Comparison of ENCODE assay signal across 12 cellular contexts in genomic region chr19:41407271-41407670, GRCh38. TPM values are rescaled to one million over a fixed set of nuclear protein-coding genes. Genes with fewer than 3 reads are reported as not detected.
DNase-seq lines count a peak whose midpoint lies in the region; ATAC-seq, FAIRE-seq and TF ChIP-seq lines count a peak whose summit lies in the region.
"Had no signal": no experiment of that assay in that cellular context is flagged by ENCODE, and none has a peak within 500 bp of the region (broad histone marks: within the 10 kb centered on the region; RNA-seq: fewer than 3 reads in every experiment).

No MANE protein-coding gene starts in this region.

- intact Hi-C loops in left ventricle myocardium inferior (cut with micrococcal nuclease), result no loop called here

- H3K9ac ChIP-seq in NT2/D1 (ENCODE audit: insufficient read length, low read depth), result peak overlapping the region; percentile 76

- no peak overlapping the region for H3K4me3 ChIP-seq in NT2/D1 (ENCODE audit: insufficient read length, low read depth)
- H3K4me3 ChIP-seq in left ventricle myocardium inferior, result no peak overlapping the region
- peak overlapping the region in 1 of 2 experiments; percentile 21 for H3K4me3 ChIP-seq in neutrophil (ENCODE audit: low read depth in 1 of 2, low read length in 1 of 2)

- H3K4me3 Mint-ChIP-seq in T-helper 2 cell treated with Interferon-gamma antibody and Interleukin-4, amounts not matched to agents 5 μg/mL and 100 μg/mL, for 36 hours, result no peak overlapping the region
- H3K4me3 Mint-ChIP-seq: natural killer cell treated with Interleukin-12 subunit alpha and Interleukin-12 subunit beta and Interleukin-15 and Interleukin-18, amount 100 ng/mL, for 72 hours had no signal

- H3K9me3 Mint-ChIP-seq in T-helper 2 cell treated with Interferon-gamma antibody and Interleukin-4, amounts not matched to agents 5 μg/mL and 100 μg/mL, for 36 hours, result no peaks in the 10 kb centered on the region
- H3K9me3 Mint-ChIP-seq: natural killer cell treated with Interleukin-12 subunit alpha and Interleukin-12 subunit beta and Interleukin-15 and Interleukin-18, amount 100 ng/mL, for 72 hours had no signal

- H3K27me3 ChIP-seq in NT2/D1 (ENCODE audit: insufficient read depth, insufficient read length), result no peaks in the 10 kb centered on the region
- no peaks in the 10 kb centered on the region for H3K27me3 ChIP-seq in left ventricle myocardium inferior (ENCODE audit: low read depth)
- no peaks in the 10 kb centered on the region for H3K27me3 ChIP-seq in neutrophil

- H3K27ac ChIP-seq in left ventricle myocardium inferior (replicated peaks) (peak overlapping the region; percentile 87), neutrophil (peak overlapping the region; percentile 94)

- H3K4me1 ChIP-seq in NT2/D1 (ENCODE audit: insufficient read depth, insufficient read length) (peaks cover 17% of the 10 kb centered on the region), left ventricle myocardium inferior (peaks cover 98% of the 10 kb centered on the region), neutrophil (ENCODE audit: control insufficient read depth in 1 of 2, insufficient read depth in 1 of 2, low read depth in 1 of 2, low read length in 1 of 2) (peaks cover 66 to 67% of the 10 kb centered on the region in 2 experiments)

- TF ChIP-seq CTCF in left ventricle myocardium inferior (IDR thresholded peaks at IDR 0.05; ENCODE audit: borderline replicate concordance), result no peak
- peak; percentile 30 for TF ChIP-seq CTCF in neutrophil (IDR thresholded peaks at IDR 0.05)
- no peak for TF ChIP-seq CTCF in omental fat pad (IDR thresholded peaks at IDR 0.05)

- H3K4me1 Mint-ChIP-seq in T-helper 2 cell treated with Interferon-gamma antibody and Interleukin-4, amounts not matched to agents 5 μg/mL and 100 μg/mL, for 36 hours (ENCODE audit: low read depth), result no peaks in the 10 kb centered on the region

- ATAC-seq in HG03469 (IDR thresholded peaks at IDR 0.05; ENCODE audit: unreplicated experiment) (no peak), omental fat pad (ENCODE audit: low FRiP score) (no peak)
- ATAC-seq: natural killer cell treated with Interleukin-12 subunit alpha and Interleukin-12 subunit beta and Interleukin-15 and Interleukin-18, amount 100 ng/mL, for 72 hours had no signal

- peak; percentile 72 for FAIRE-seq in GM12891 (lab: Jason Lieb, UNC)
- no peak for FAIRE-seq in HTR-8/SVneo (lab: Jason Lieb, UNC)

- peaks cover 3% of the 10 kb centered on the region for H3K36me3 Mint-ChIP-seq in T-helper 2 cell treated with Interferon-gamma antibody and Interleukin-4, amounts not matched to agents 5 μg/mL and 100 μg/mL, for 36 hours (ENCODE audit: low read depth)
- H3K36me3 Mint-ChIP-seq: natural killer cell treated with Interleukin-12 subunit alpha and Interleukin-12 subunit beta and Interleukin-15 and Interleukin-18, amount 100 ng/mL, for 72 hours had no signal

- no peak overlapping the region for H3K27ac Mint-ChIP-seq in T-helper 2 cell treated with Interferon-gamma antibody and Interleukin-4, amounts not matched to agents 5 μg/mL and 100 μg/mL, for 36 hours
- H3K27ac Mint-ChIP-seq: natural killer cell treated with Interleukin-12 subunit alpha and Interleukin-12 subunit beta and Interleukin-15 and Interleukin-18, amount 100 ng/mL, for 72 hours had no signal

- no peak for TF ChIP-seq POLR2A in GM12891 (IDR thresholded peaks at IDR 0.05; ENCODE audit: low read depth, low read length)

- H3K9me3 ChIP-seq in NT2/D1 (ENCODE audit: insufficient read depth, low read length), result no peaks in the 10 kb centered on the region
- no peaks in the 10 kb centered on the region for H3K9me3 ChIP-seq in left ventricle myocardium inferior (replicated peaks)
- no peaks in the 10 kb centered on the region for H3K9me3 ChIP-seq in neutrophil

- DNase-seq in GM12891 (ENCODE audit: insufficient read length, low spot score) (no peak), NT2/D1 (ENCODE audit: low read depth, low spot score) (peak; percentile 30), left ventricle myocardium inferior (no peak), HTR-8/SVneo (ENCODE audit: insufficient read length, low spot score) (no peak), omental fat pad (ENCODE audit: low spot score) (no peak)
- DNase-seq in T-helper 2 cell treated with Interferon-gamma antibody and Interleukin-4, amounts not matched to agents 5 μg/mL and 100 μg/mL, for 36 hours (ENCODE audit: low spot score), result no peak
- DNase-seq: activated CD4-positive, CD25-positive, alpha-beta regulatory T cell; cerebellar nuclear complex; stimulated activated CD4-positive, alpha-beta T cell treated with anti-CD3 and anti-CD28 coated beads, Interleukin-4, amount 100 ng/mL, for 24 hours had no signal

- no peaks in the 10 kb centered on the region for H3K27me3 Mint-ChIP-seq in T-helper 2 cell treated with Interferon-gamma antibody and Interleukin-4, amounts not matched to agents 5 μg/mL and 100 μg/mL, for 36 hours (ENCODE audit: low read depth)
- H3K27me3 Mint-ChIP-seq: natural killer cell treated with Interleukin-12 subunit alpha and Interleukin-12 subunit beta and Interleukin-15 and Interleukin-18, amount 100 ng/mL, for 72 hours had no signal

- H3K36me3 ChIP-seq in NT2/D1 (ENCODE audit: insufficient read depth, insufficient read length, low read length), result peaks cover 5% of the 10 kb centered on the region
- no peaks in the 10 kb centered on the region for H3K36me3 ChIP-seq in left ventricle myocardium inferior
- no peaks in the 10 kb centered on the region for H3K36me3 ChIP-seq in neutrophil

TF ChIP-seq in GM12891, 5 proteins besides CTCF, POLR2A, EP300 and RAD21:
- TF ChIP-seq POU2F2 (IDR thresholded peaks at IDR 0.05; ENCODE audit: low read depth, low read length), result no peak

RNA-seq across cellular contexts. Expression of gene BCKDHA, which starts 9.7 kb away (rescaled TPM):
- 84.2 TPM for polyA plus RNA-seq in GM12891 (2012; ENCODE audit: low read depth, missing spikeins)
- total RNA-seq in left ventricle myocardium inferior (51.0 TPM), omental fat pad (10 to 100 TPM; 30.3 to 47.0 (median 39.1) TPM)

RNA-seq across cellular contexts. Expression of gene EXOSC5, which starts 10.1 kb away (rescaled TPM):
- polyA plus RNA-seq in GM12891 (2012; ENCODE audit: low read depth, missing spikeins), result 95.3 TPM
- 17.4 TPM for total RNA-seq in left ventricle myocardium inferior
- 10 to 100 TPM; 13.2 to 17.3 (median 15.7) TPM for total RNA-seq in omental fat pad

RNA-seq across cellular contexts. Expression of gene B3GNT8, which starts 19.9 kb away (rescaled TPM):
- polyA plus RNA-seq in GM12891 (2012; ENCODE audit: low read depth, missing spikeins), result 0.15 TPM
- total RNA-seq in left ventricle myocardium inferior (10.3 TPM), omental fat pad (1 to 10 TPM; 1.0 to 7.2 (median 4.7) TPM)

RNA-seq across cellular contexts. Expression of gene TMEM91, which starts 30.9 kb away (rescaled TPM):
- polyA plus RNA-seq in GM12891 (2012; ENCODE audit: low read depth, missing spikeins), result 7.1 TPM
- total RNA-seq in left ventricle myocardium inferior (2.8 TPM), omental fat pad (10 to 100 TPM; 12.4 to 44.3 (median 14.2) TPM)

RNA-seq across cellular contexts. Expression of gene DMAC2, which starts 32.4 kb away (rescaled TPM):
- polyA plus RNA-seq in GM12891 (2012; ENCODE audit: low read depth, missing spikeins), result 30.1 TPM
- total RNA-seq in left ventricle myocardium inferior (125 TPM), omental fat pad (10 to 100 TPM; 29.2 to 36.7 (median 35.1) TPM)
